ENCODE assay signal across 8 cellular contexts in the genomic region with DNA sequence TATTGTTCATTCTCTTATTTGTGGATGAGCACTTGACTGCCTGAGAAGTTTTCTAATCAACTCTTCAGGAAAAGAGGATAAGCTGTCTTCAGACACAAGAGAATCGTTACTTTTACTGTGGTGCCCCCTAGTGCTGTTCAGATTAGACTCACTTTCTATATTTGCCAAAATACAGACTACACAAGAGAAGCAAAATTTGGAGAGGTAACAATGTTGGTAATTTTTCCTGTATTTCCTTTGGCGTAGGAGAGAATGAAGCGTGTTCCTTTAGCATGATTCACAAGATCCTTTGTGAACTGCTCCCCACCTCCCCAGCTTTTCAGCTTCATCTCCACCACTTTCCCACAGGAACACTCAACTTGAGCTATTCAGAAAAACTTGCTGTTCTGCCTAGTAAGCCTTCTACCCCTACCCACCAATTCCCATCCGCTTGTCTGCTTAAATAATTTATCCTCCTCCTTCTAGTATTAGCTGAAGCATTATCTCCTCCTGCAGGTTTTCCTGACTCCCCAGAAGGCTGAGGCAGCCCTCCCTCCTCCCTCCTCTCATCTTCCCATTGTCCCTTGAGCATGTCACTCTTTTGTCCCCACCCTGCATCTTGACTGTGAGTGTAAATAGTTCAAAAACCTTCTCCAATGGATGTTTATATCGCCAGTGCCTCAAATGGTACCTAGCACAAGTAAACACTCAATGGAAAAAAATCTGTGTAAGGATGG. TPM values are rescaled to one million over a fixed set of nuclear protein-coding genes. Genes with fewer than 3 reads are reported as not detected.
DNase-seq lines count a peak whose midpoint lies in the region; ATAC-seq and TF ChIP-seq lines count a peak whose summit lies in the region.

No MANE protein-coding gene starts in this region.

- no peaks in the 10 kb centered on the region for H3K9me3 Mint-ChIP-seq in Calu3 (ENCODE audit: low read depth, unreplicated experiment)
- H3K9me3 Mint-ChIP-seq in neural crest cell: no peaks in the 10 kb centered on the region

- TF ChIP-seq CTCF in Calu3 (IDR thresholded peaks at IDR 0.05; ENCODE audit: unreplicated experiment) (peak; percentile 72), esophagus squamous epithelium (IDR thresholded peaks at IDR 0.05) (peak; percentile 47 to 83 (median 66)), neural crest cell (conservative IDR thresholded peaks at IDR 0.05) (peak; percentile 74)

- ATAC-seq in HG03139 (IDR thresholded peaks at IDR 0.05; ENCODE audit: unreplicated experiment): no peak

- POLR2A ChIA-PET in HEK293T (lab: Yijun Ruan, JAX): no interaction called here

- H3K27ac Mint-ChIP-seq in Calu3 (ENCODE audit: unreplicated experiment) (no peak overlapping the region), neural crest cell (ENCODE audit: unreplicated experiment) (no peak overlapping the region)

- BruUV-seq in Calu3 (replicated peaks; lab: Mats Ljungman, UMichigan): no TSS peak

- intact Hi-C loops in Calu3 (cut with micrococcal nuclease; ENCODE audit: unreplicated experiment): loop anchor here (1.0 to 5.0 kb wide), 5 partner anchors 150 to 457 kb away; a partner anchor contains a TSS
- intact Hi-C loops in esophagus squamous epithelium (cut with DNase I): loop anchor here (5.0 kb wide), 1 partner anchor 375 kb away; no protein-coding TSS in a partner anchor

- H3K27ac ChIP-seq in SJCRH30: no peak overlapping the region
- H3K27ac ChIP-seq in esophagus squamous epithelium: no peak overlapping the region

- CTCF ChIA-PET in Calu3 (lab: Charles Lee): interaction anchor here (0.8 to 3.5 kb wide), 9 partner anchors 12 to 460 kb away, joined by 3 to 93 read pairs (median 4); no protein-coding TSS in a partner anchor
- CTCF ChIA-PET in HEK293T (lab: Yijun Ruan, JAX): interaction anchor here (0.6 to 1.8 kb wide), 6 partner anchors 374 to 461 kb away, joined by 3 to 12 read pairs (median 4); no protein-coding TSS in a partner anchor

- H3K4me1 Mint-ChIP-seq in Calu3 (ENCODE audit: low read depth, unreplicated experiment): peaks cover 19% of the 10 kb centered on the region
- H3K4me1 Mint-ChIP-seq in neural crest cell: peaks cover 10% of the 10 kb centered on the region

- 22 to 30% methylated on average over 5 of the region's 5 CpGs for WGBS in esophagus squamous epithelium, 2 donors

- DNase-seq in Calu3 (peak; percentile 61), HEK293T (ENCODE audit: extremely low spot score) (peak; percentile 20), SJCRH30 (peak; percentile 28 to 66), esophagus squamous epithelium (lab: John Stamatoyannopoulos, UW) (no peak), neural crest cell (ENCODE audit: low read depth, low spot score) (peak; percentile 6), NCI-H187 treated with DMSO at 0.1 percent for 48 hours (lab: John Stamatoyannopoulos, UW) (no peak), NCI-H128 (lab: John Stamatoyannopoulos, UW; ENCODE audit: unreplicated experiment) (no peak)

- H3K27me3 Mint-ChIP-seq in Calu3 (ENCODE audit: unreplicated experiment) (no peaks in the 10 kb centered on the region), neural crest cell (ENCODE audit: low read depth) (no peaks in the 10 kb centered on the region)

- no peaks in the 10 kb centered on the region for H3K36me3 Mint-ChIP-seq in Calu3 (ENCODE audit: insufficient read depth, unreplicated experiment)
- no peaks in the 10 kb centered on the region for H3K36me3 Mint-ChIP-seq in neural crest cell (ENCODE audit: low read depth)

- H3K4me1 ChIP-seq in SJCRH30 (peaks cover 14% of the 10 kb centered on the region), esophagus squamous epithelium (peaks cover 0 to 37% (median 5%) of the 10 kb centered on the region in 3 donors)

- H3K9me3 ChIP-seq in SJCRH30 (replicated peaks) (no peaks in the 10 kb centered on the region), esophagus squamous epithelium (no peaks in the 10 kb centered on the region)

- H3K27me3 ChIP-seq in SJCRH30 (no peaks in the 10 kb centered on the region), esophagus squamous epithelium (no peaks in the 10 kb centered on the region)

- H3K4me3 ChIP-seq in SJCRH30 (no peak overlapping the region), esophagus squamous epithelium (no peak overlapping the region)

- H3K4me3 Mint-ChIP-seq in Calu3 (ENCODE audit: low read depth, unreplicated experiment) (no peak overlapping the region), neural crest cell (no peak overlapping the region)

- no peaks in the 10 kb centered on the region for H3K36me3 ChIP-seq in SJCRH30
- no peaks in the 10 kb centered on the region for H3K36me3 ChIP-seq in esophagus squamous epithelium

- no peak for TF ChIP-seq POLR2A in esophagus squamous epithelium (IDR thresholded peaks at IDR 0.05)

TF ChIP-seq in HEK293T, 16 proteins besides CTCF, POLR2A, EP300 and RAD21:
- no peak for TF ChIP-seq LEF1 (IDR thresholded peaks at IDR 0.05; ENCODE audit: borderline replicate concordance)
- no peak for TF ChIP-seq SUZ12 (IDR thresholded peaks at IDR 0.05)
- TF ChIP-seq HDGF (IDR thresholded peaks at IDR 0.05; ENCODE audit: borderline replicate concordance): no peak
- no peak for TF ChIP-seq ARNT (IDR thresholded peaks at IDR 0.05)
- TF ChIP-seq SP1 (IDR thresholded peaks at IDR 0.05): no peak
- no peak for TF ChIP-seq ELF4 (IDR thresholded peaks at IDR 0.05)
- no peak for TF ChIP-seq FOXK2 (IDR thresholded peaks at IDR 0.05)
- TF ChIP-seq, protein P1, sequence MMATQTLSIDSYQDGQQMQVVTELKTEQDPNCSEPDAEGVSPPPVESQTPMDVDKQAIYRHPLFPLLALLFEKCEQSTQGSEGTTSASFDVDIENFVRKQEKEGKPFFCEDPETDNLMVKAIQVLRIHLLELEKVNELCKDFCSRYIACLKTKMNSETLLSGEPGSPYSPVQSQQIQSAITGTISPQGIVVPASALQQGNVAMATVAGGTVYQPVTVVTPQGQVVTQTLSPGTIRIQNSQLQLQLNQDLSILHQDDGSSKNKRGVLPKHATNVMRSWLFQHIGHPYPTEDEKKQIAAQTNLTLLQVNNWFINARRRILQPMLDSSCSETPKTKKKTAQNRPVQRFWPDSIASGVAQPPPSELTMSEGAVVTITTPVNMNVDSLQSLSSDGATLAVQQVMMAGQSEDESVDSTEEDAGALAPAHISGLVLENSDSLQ (IDR thresholded peaks at IDR 0.05): no peak

RNA-seq across cellular contexts. Expression of a gene that starts 4.5 kb away (rescaled TPM):
- total RNA-seq in Calu3 (2022): 0.15 and 0.31 TPM in 2 replicates
- total RNA-seq in SJCRH30 (2014; rRNA removed; shearing (Covaris generic)): 0.10 and 0.15 TPM in 2 replicates
- total RNA-seq in esophagus squamous epithelium: under 1 TPM in 2 of 4 donors, not detected in 2; 0.09 to 0.57 TPM
- total RNA-seq in neural crest cell: 0.57 and 1.1 TPM in 2 replicates

Comparison
In these comparisons a context has a peak if more than half of its experiments do, and no peak if none do; other contexts are left out.
1. DNase-seq: peak in Calu3 (single experiment), HEK293T (single experiment), SJCRH30 (2 of 2) and neural crest cell (single experiment); none in esophagus squamous epithelium (single experiment), NCI-H187 treated with DMSO at 0.1 percent for 48 hours (single experiment) and NCI-H128 (single experiment).
2. Peak in every context shown above with its lines, with median percentiles within 50 percentile points of each other: CTCF ChIP-seq.